ENCODE assay signal across 8 cellular contexts in the genomic region with DNA sequence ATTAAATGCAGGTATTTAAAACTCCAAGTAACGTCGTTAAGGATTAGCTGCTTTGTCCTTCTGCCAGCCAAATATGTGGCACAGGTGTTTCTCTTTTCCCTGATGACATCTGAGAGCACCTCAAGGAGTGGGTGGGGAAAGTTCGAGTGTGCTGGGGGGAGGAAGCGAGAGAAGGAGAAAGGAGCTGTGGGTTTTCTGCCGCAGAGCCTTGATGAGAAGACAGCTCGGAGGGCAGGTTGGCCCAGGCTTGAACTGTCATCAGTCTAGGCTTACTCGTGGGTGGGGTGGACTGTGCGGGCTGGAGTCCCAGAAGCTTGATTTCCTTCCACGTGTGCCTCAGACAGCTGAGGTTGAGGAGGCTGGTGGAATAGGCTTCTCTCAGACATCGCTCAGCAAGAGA. TPM values are rescaled to one million over a fixed set of nuclear protein-coding genes. Genes with fewer than 3 reads are reported as not detected.
A peak's percentile ranks its signal among the peaks of the same experiment; 100 is the strongest.
DNase-seq lines count a peak whose midpoint lies in the region; ATAC-seq and TF ChIP-seq lines count a peak whose summit lies in the region.

No MANE protein-coding gene starts in this region.

- POLR2A ChIA-PET in activated CD4-positive, alpha-beta T cell treated with anti-CD3 and anti-CD28 coated beads for 36 hours (lab: Charles Lee): interaction anchor here (0.5 to 3.0 kb wide), 10 partner anchors 11 to 228 kb away, joined by 3 to 15 read pairs (median 4); partner anchors contain the start of genes SC5D, SORL1 and SORL1-AS1

- peak overlapping the region; percentile 61 for H3K4me3 Mint-ChIP-seq in activated CD4-positive, alpha-beta T cell treated with anti-CD3 and anti-CD28 coated beads for 36 hours

- no peaks in the 10 kb centered on the region for H3K27me3 Mint-ChIP-seq in activated CD4-positive, alpha-beta T cell treated with anti-CD3 and anti-CD28 coated beads for 36 hours

- peak overlapping the region; percentile 96 for H3K27ac Mint-ChIP-seq in activated CD4-positive, alpha-beta T cell treated with anti-CD3 and anti-CD28 coated beads for 36 hours

- H3K4me1 Mint-ChIP-seq in activated CD4-positive, alpha-beta T cell treated with anti-CD3 and anti-CD28 coated beads for 36 hours: peaks cover 93% of the 10 kb centered on the region

- 58 to 71% (median 64%) methylated on average over 10 of the region's 10 CpGs for WGBS in heart left ventricle, 4 donors

- H3K9me3 Mint-ChIP-seq in activated CD4-positive, alpha-beta T cell treated with anti-CD3 and anti-CD28 coated beads for 36 hours (ENCODE audit: low read depth): no peaks in the 10 kb centered on the region

- H3K4me3 ChIP-seq in epithelial cell of esophagus (ENCODE audit: low read length): no peak overlapping the region
- no peak overlapping the region for H3K4me3 ChIP-seq in heart left ventricle
- H3K4me3 ChIP-seq in BE2C (ENCODE audit: low read depth, low read length): no peak overlapping the region

- intact Hi-C loops in activated CD4-positive, alpha-beta T cell treated with anti-CD3 and anti-CD28 coated beads for 36 hours (cut with DNase I, micrococcal nuclease): loop anchor here (1.0 to 10.0 kb wide), 5 partner anchors 14 to 1987 kb away; partner anchors contain the start of genes HSPA8 (in 1 of the 2), SORL1 (in 1 of the 2) and SORL1-AS1 (in 1 of the 2)
- intact Hi-C loops in heart left ventricle (cut with DNase I): no loop called here

- CTCF ChIA-PET in activated CD4-positive, alpha-beta T cell treated with anti-CD3 and anti-CD28 coated beads for 36 hours (lab: Charles Lee): interaction anchor here (0.7 to 3.1 kb wide), 11 partner anchors 11 to 144 kb away, joined by 3 to 15 read pairs (median 3); partner anchors contain the start of genes SORL1 and SORL1-AS1

- TF ChIP-seq POLR2A in heart left ventricle (IDR thresholded peaks at IDR 0.05): no peak

- peaks cover 34% of the 10 kb centered on the region for H3K36me3 Mint-ChIP-seq in activated CD4-positive, alpha-beta T cell treated with anti-CD3 and anti-CD28 coated beads for 36 hours (ENCODE audit: low read depth)

- no peaks in the 10 kb centered on the region for H3K9me3 ChIP-seq in heart left ventricle
- no peaks in the 10 kb centered on the region for H3K9me3 ChIP-seq in BE2C

- no peaks in the 10 kb centered on the region for H3K27me3 ChIP-seq in heart left ventricle
- H3K27me3 ChIP-seq in BE2C: no peaks in the 10 kb centered on the region

- H3K36me3 ChIP-seq in heart left ventricle (peaks cover 0 to 7% (median 0%) of the 10 kb centered on the region in 9 donors), BE2C (no peaks in the 10 kb centered on the region; the same call in 1 of the 2 replicates)

- ATAC-seq in GM18909 (IDR thresholded peaks at IDR 0.05; ENCODE audit: poor library complexity, unreplicated experiment) (peak; percentile 63), HG03025 (IDR thresholded peaks at IDR 0.05; ENCODE audit: low FRiP score, unreplicated experiment) (peak; percentile 46), heart left ventricle (no peak)
- ATAC-seq in activated CD4-positive, alpha-beta T cell treated with anti-CD3 and anti-CD28 coated beads for 36 hours: peak; percentile 38

- TF ChIP-seq CTCF in epithelial cell of esophagus (IDR thresholded peaks at IDR 0.05; ENCODE audit: insufficient read depth, low read depth, low read length, missing control alignments) (no peak), heart left ventricle (IDR thresholded peaks at IDR 0.05) (no peak), BE2C (IDR thresholded peaks at IDR 0.05; ENCODE audit: low read depth, low read length) (no peak)

- DNase-seq in activated CD4-positive, alpha-beta T cell treated with anti-CD3 and anti-CD28 coated beads for 36 hours: peak; percentile 89
- DNase-seq in epithelial cell of esophagus (ENCODE audit: low read depth) (peak; percentile 40), heart left ventricle (no peak), BE2C (no peak), NCI-H1092 treated with DMSO at 0.1 percent for 48 hours (lab: John Stamatoyannopoulos, UW) (no peak)
- DNase-seq in stimulated activated CD8-positive, alpha-beta memory T cell treated with anti-CD3 and anti-CD28 coated beads, Interleukin-2, amount 100 ng/mL, for 48 hours (ENCODE audit: low read depth in 2 of 2): peak; percentile 63 to 64

- H3K4me1 ChIP-seq in heart left ventricle (peaks cover 0 to 64% (median 20%) of the 10 kb centered on the region in 12 donors), BE2C (peaks cover 38% of the 10 kb centered on the region)

- H3K27ac ChIP-seq in heart left ventricle: no peak overlapping the region

RNA-seq across cellular contexts. Expression of gene SORL1, which starts 15.9 kb away (rescaled TPM):
- 10 to 100 TPM; 53.5 to 68.0 TPM for total RNA-seq in activated CD4-positive, alpha-beta T cell treated with anti-CD3 and anti-CD28 coated beads for 36 hours
- total RNA-seq in heart left ventricle: 10 to 100 TPM in 3 of 9 donors, 1 to 10 TPM in 6; 2.9 to 20.5 (median 5.8) TPM
- under 1 TPM; 0.72 to 0.83 TPM for polyA plus RNA-seq in heart left ventricle
- 10.1 TPM for polyA plus RNA-seq in BE2C (2012; ENCODE audit: insufficient read depth, insufficient read length, low read depth)

Comparison
In these comparisons a context has a peak if more than half of its experiments do, and no peak if none do; other contexts are left out.
1. ATAC-seq: peak in GM18909 (single experiment), HG03025 (single experiment) and activated CD4-positive, alpha-beta T cell treated with anti-CD3 and anti-CD28 coated beads for 36 hours (single experiment); none in heart left ventricle (0 of 4).
2. DNase-seq: peak in activated CD4-positive, alpha-beta T cell treated with anti-CD3 and anti-CD28 coated beads for 36 hours (single experiment), epithelial cell of esophagus (single experiment) and stimulated activated CD8-positive, alpha-beta memory T cell treated with anti-CD3 and anti-CD28 coated beads, Interleukin-2, amount 100 ng/mL, for 48 hours (2 of 2); none in heart left ventricle (0 of 5), BE2C (single experiment) and NCI-H1092 treated with DMSO at 0.1 percent for 48 hours (single experiment).
3. intact Hi-C loops: an anchor here in activated CD4-positive, alpha-beta T cell treated with anti-CD3 and anti-CD28 coated beads for 36 hours (1.0 to 10.0 kb wide); none called in heart left ventricle.